ENCODE assay signal across 17 cellular contexts in genomic region chr7:146892151-146892550, GRCh38.
DNase-seq lines count a peak whose midpoint lies in the region; TF ChIP-seq lines count a peak whose summit lies in the region.
"Had no signal": no experiment of that assay in that cellular context is flagged by ENCODE, and none has a peak within 500 bp of the region (broad histone marks: within the 10 kb centered on the region; RNA-seq: fewer than 3 reads in every experiment).

No MANE protein-coding gene starts in this region.

- H3K9me3 Mint-ChIP-seq in endothelial cell (ENCODE audit: unreplicated experiment) = no peaks in the 10 kb centered on the region

- DNase-seq in GM03348 (ENCODE audit: low spot score) (peak; percentile 10), astrocyte of the cerebellum (ENCODE audit: low read depth) (peak; percentile 5), iPS-NIHi11 (ENCODE audit: low spot score) (peak; percentile 22), non-pigmented ciliary epithelial cell (ENCODE audit: low read depth) (peak; percentile 1), endothelial cell (ENCODE audit: low spot score) (no peak), tibial artery (no peak), NCI-H2107 treated with DMSO at 0.1 percent for 48 hours (lab: John Stamatoyannopoulos, UW; ENCODE audit: unreplicated experiment) (no peak)
- DNase-seq: COR-L47, DMS79, GDM1, GOT3, MG63, NCI-H1092 treated with DMSO at 0.1 percent for 48 hours, NCI-H1694, NCI-H2107, PC-3 had no signal

- no peaks in the 10 kb centered on the region for H3K36me3 Mint-ChIP-seq in endothelial cell (ENCODE audit: low read depth, unreplicated experiment)

- H3K4me1 Mint-ChIP-seq in endothelial cell (ENCODE audit: unreplicated experiment) = no peaks in the 10 kb centered on the region

- no peaks in the 10 kb centered on the region for H3K4me1 ChIP-seq in tibial artery
- H3K4me1 ChIP-seq: BLaER1 treated with 17β-estradiol and CSF1 and Interleukin-3, amounts not matched to agents 10 nM and 100 nM had no signal

- H3K27me3 Mint-ChIP-seq in endothelial cell (ENCODE audit: unreplicated experiment) = no peaks in the 10 kb centered on the region

- H3K4me3 ChIP-seq in astrocyte of the cerebellum (ENCODE audit: low read depth, low read length) (no peak overlapping the region), tibial artery (no peak overlapping the region)
- H3K4me3 ChIP-seq: BLaER1 treated with 17β-estradiol and CSF1 and Interleukin-3, amounts not matched to agents 10 nM and 100 nM; MG63 had no signal

- no peaks in the 10 kb centered on the region for H3K27me3 ChIP-seq in tibial artery
- H3K27me3 ChIP-seq: BLaER1 treated with 17β-estradiol and CSF1 and Interleukin-3, amounts not matched to agents 10 nM and 100 nM; MG63 had no signal

- intact Hi-C loops in tibial artery (cut with DNase I; ENCODE audit: low total_unique reads) = no loop called here

- no peak overlapping the region for H3K4me3 Mint-ChIP-seq in endothelial cell (ENCODE audit: unreplicated experiment)

- TF ChIP-seq CTCF in astrocyte of the cerebellum (IDR thresholded peaks at IDR 0.05; ENCODE audit: low read depth, low read length, missing control alignments) = no peak
- no peak for TF ChIP-seq CTCF in endothelial cell (IDR thresholded peaks at IDR 0.05; ENCODE audit: unreplicated experiment)
- TF ChIP-seq CTCF in tibial artery (IDR thresholded peaks at IDR 0.05) = no peak

- no peak overlapping the region for H3K27ac ChIP-seq in tibial artery
- H3K27ac ChIP-seq: BLaER1 treated with 17β-estradiol and CSF1 and Interleukin-3, amounts not matched to agents 10 nM and 100 nM had no signal

- in situ Hi-C loops in astrocyte of the cerebellum (cut with HindIII; ENCODE audit: low sequenced_read_pairs) = no loop called here

- H3K27ac Mint-ChIP-seq in endothelial cell (ENCODE audit: unreplicated experiment) = no peak overlapping the region

- H3K36me3 ChIP-seq in tibial artery = no peaks in the 10 kb centered on the region
- H3K36me3 ChIP-seq: BLaER1 treated with 17β-estradiol and CSF1 and Interleukin-3, amounts not matched to agents 10 nM and 100 nM; MG63 had no signal

- H3K9me3 ChIP-seq in tibial artery = no peaks in the 10 kb centered on the region
- H3K9me3 ChIP-seq: BLaER1 treated with 17β-estradiol and CSF1 and Interleukin-3, amounts not matched to agents 10 nM and 100 nM; MG63 had no signal

Comparison
In these comparisons a context has a peak if more than half of its experiments do, and no peak if none do; other contexts are left out.
1. DNase-seq: peak in GM03348 (single experiment), astrocyte of the cerebellum (single experiment), iPS-NIHi11 (single experiment) and non-pigmented ciliary epithelial cell (single experiment); none in endothelial cell (single experiment), tibial artery (0 of 2) and NCI-H2107 treated with DMSO at 0.1 percent for 48 hours (single experiment).